Comparison of ENCODE assay signal across 8 cellular contexts in genomic region chr21:34510148-34511142, GRCh38. TPM values are rescaled to one million over a fixed set of nuclear protein-coding genes. Genes with fewer than 3 reads are reported as not detected.
A peak's percentile ranks its signal among the peaks of the same experiment; 100 is the strongest.
DNase-seq lines count a peak whose midpoint lies in the region; ATAC-seq lines count a peak whose summit lies in the region.

No MANE protein-coding gene starts in this region.

- no peaks in the 10 kb centered on the region for H3K9me3 Mint-ChIP-seq in activated naive CD4-positive, alpha-beta T cell treated with anti-CD3 and anti-CD28 coated beads, Interleukin-2, amount 50 U/mL, for 72 hours

- H3K36me3 Mint-ChIP-seq in activated naive CD4-positive, alpha-beta T cell treated with anti-CD3 and anti-CD28 coated beads, Interleukin-2, amount 50 U/mL, for 72 hours: no peaks in the 10 kb centered on the region

- H3K27ac Mint-ChIP-seq in activated naive CD4-positive, alpha-beta T cell treated with anti-CD3 and anti-CD28 coated beads, Interleukin-2, amount 50 U/mL, for 72 hours: peak overlapping the region in 1 of 2 donors; percentile 79

- DNase-seq in EH (ENCODE audit: low read depth) (peak; percentile 79), NOMO-1 (lab: John Stamatoyannopoulos, UW; ENCODE audit: unreplicated experiment in 2 of 2) (peak; percentile 63 to 83), left cardiac atrium (peak; percentile 86), skeletal muscle cell (ENCODE audit: low read depth) (peak; percentile 29), inferior parietal cortex (ENCODE audit: extremely low spot score) (no peak)
- peak in 1 of 2 donors; percentile 69 for DNase-seq in activated naive CD4-positive, alpha-beta T cell treated with anti-CD3 and anti-CD28 coated beads, Interleukin-2, amount 50 U/mL, for 72 hours (ENCODE audit: low spot score in 2 of 2)

- no peak overlapping the region for H3K4me3 ChIP-seq in skeletal muscle cell (ENCODE audit: low read depth, low read length)

- peak; percentile 72 for ATAC-seq in HG02885 (IDR thresholded peaks at IDR 0.05; ENCODE audit: poor library complexity, unreplicated experiment)
- ATAC-seq in activated naive CD4-positive, alpha-beta T cell treated with anti-CD3 and anti-CD28 coated beads, Interleukin-2, amount 50 U/mL, for 72 hours: peak; percentile 74 to 93
- peak; percentile 89 to 92 for ATAC-seq in left cardiac atrium
- ATAC-seq in GM21360 (IDR thresholded peaks at IDR 0.05; ENCODE audit: unreplicated experiment): no peak

- intact Hi-C loops in left cardiac atrium (cut with DNase I): loop anchor here in 1 of 2 donors (1.0 kb wide), 1 partner anchor 93 kb away; no protein-coding TSS in a partner anchor

RNA-seq across cellular contexts. Expression of gene KCNE1, which starts 1.6 kb away (rescaled TPM):
- total RNA-seq in activated naive CD4-positive, alpha-beta T cell treated with anti-CD3 and anti-CD28 coated beads, Interleukin-2, amount 50 U/mL, for 72 hours: under 1 TPM in 1 of 2 donors, not detected in 1; 0.27 TPM
- total RNA-seq in left cardiac atrium: 1 to 10 TPM; 4.8 to 7.5 TPM

Comparison
In these comparisons a context has a peak if more than half of its experiments do, and no peak if none do; other contexts are left out.
1. RNA of gene KCNE1, which starts 1.6 kb away (total RNA-seq): 4.8 to 7.5 TPM in left cardiac atrium; 0.27 TPM in activated naive CD4-positive, alpha-beta T cell treated with anti-CD3 and anti-CD28 coated beads, Interleukin-2, amount 50 U/mL, for 72 hours; every median in the first group is over 4 times any median in the second.